ENCODE assay signal across 1 cellular context in genomic region chr11:64987998-64988854, GRCh38.
TF ChIP-seq lines count a peak whose summit lies in the region.

No MANE protein-coding gene starts in this region.

TF ChIP-seq in K562, 482 proteins besides CTCF, POLR2A, EP300 and RAD21:
- no peak for TF ChIP-seq GTF3C2 (IDR thresholded peaks at IDR 0.05; ENCODE audit: borderline replicate concordance, extremely low read depth, insufficient read length)
- no peak for TF ChIP-seq RB1 (IDR thresholded peaks at IDR 0.05; ENCODE audit: low read depth)
- TF ChIP-seq ZNF184 (CRISPR knock-in tag; IDR thresholded peaks at IDR 0.05), result no peak
- TF ChIP-seq ZNF174 (CRISPR knock-in tag; IDR thresholded peaks at IDR 0.05), result no peak
- TF ChIP-seq ID3 (CRISPR knock-in tag; IDR thresholded peaks at IDR 0.05), result no peak
- TF ChIP-seq ID3 (tag; IDR thresholded peaks at IDR 0.05), result no peak
- TF ChIP-seq ZBTB26 (CRISPR knock-in tag; IDR thresholded peaks at IDR 0.05), result no peak
- no peak for TF ChIP-seq STAG1 (CRISPR knock-in tag; IDR thresholded peaks at IDR 0.05; ENCODE audit: borderline replicate concordance)
- no peak for TF ChIP-seq ZNF384 (IDR thresholded peaks at IDR 0.05; ENCODE audit: low read depth, low read length)
- no peak for TF ChIP-seq DNMT1 (IDR thresholded peaks at IDR 0.05)
- no peak for TF ChIP-seq FOS (IDR thresholded peaks at IDR 0.05; ENCODE audit: extremely low read depth, insufficient read length)
- TF ChIP-seq SP1 (CRISPR knock-in tag; IDR thresholded peaks at IDR 0.05), result no peak
- no peak for TF ChIP-seq NCOR1 (IDR thresholded peaks at IDR 0.05)
- no peak for TF ChIP-seq RFX1 (IDR thresholded peaks at IDR 0.05)
- TF ChIP-seq NFXL1 (CRISPR knock-in tag; IDR thresholded peaks at IDR 0.05), result no peak
- TF ChIP-seq CXXC5 (CRISPR knock-in tag; IDR thresholded peaks at IDR 0.05), result no peak
- TF ChIP-seq SMAD2 (IDR thresholded peaks at IDR 0.05; ENCODE audit: low read depth, low read length), result no peak
- TF ChIP-seq CBX3 (IDR thresholded peaks at IDR 0.05; ENCODE audit: borderline replicate concordance in 1 of 2, low read length in 2 of 2), result no peak
- TF ChIP-seq ZNF175 (CRISPR knock-in tag; IDR thresholded peaks at IDR 0.05; ENCODE audit: low read depth), result no peak
- TF ChIP-seq XRCC5 (IDR thresholded peaks at IDR 0.05; ENCODE audit: low read depth, low read length), result no peak
- TF ChIP-seq PYGO2 (tag; IDR thresholded peaks at IDR 0.05), result no peak
